ENCODE assay signal across 1 cellular context in genomic region chr19:35868823-35869326, GRCh38.
A peak's percentile ranks its signal among the peaks of the same experiment; 100 is the strongest.
TF ChIP-seq lines count a peak whose summit lies in the region.

No MANE protein-coding gene starts in this region.

TF ChIP-seq in H1, 55 proteins besides CTCF, POLR2A, EP300 and RAD21:
- TF ChIP-seq CBX5 (IDR thresholded peaks at IDR 0.05; ENCODE audit: low read depth, low read length), result no peak
- TF ChIP-seq, protein P1, sequence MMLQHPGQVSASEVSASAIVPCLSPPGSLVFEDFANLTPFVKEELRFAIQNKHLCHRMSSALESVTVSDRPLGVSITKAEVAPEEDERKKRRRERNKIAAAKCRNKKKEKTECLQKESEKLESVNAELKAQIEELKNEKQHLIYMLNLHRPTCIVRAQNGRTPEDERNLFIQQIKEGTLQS (IDR thresholded peaks at IDR 0.05; ENCODE audit: insufficient read depth, low read depth, low read length), result no peak
- no peak for TF ChIP-seq SIN3A (conservative IDR thresholded peaks at IDR 0.05 in 1 of 2, IDR thresholded peaks at IDR 0.05 in 1 of 2; ENCODE audit: low read depth in 1 of 2, low read length in 2 of 2)
- TF ChIP-seq RBBP5 (IDR thresholded peaks at IDR 0.05; ENCODE audit: borderline replicate concordance, low read depth, low read length), result 0 out of 2 replicates have a peak, but pooled peaks have one; percentile 4
- TF ChIP-seq SAP30 (IDR thresholded peaks at IDR 0.05; ENCODE audit: insufficient read depth, insufficient replicate concordance, low read length), result peak; percentile 8
- peak; percentile 3 for TF ChIP-seq KDM4A (IDR thresholded peaks at IDR 0.05; ENCODE audit: low read depth, low read length, severe bottlenecking)
- no peak for TF ChIP-seq JUN (IDR thresholded peaks at IDR 0.05; ENCODE audit: low read depth, low read length)
